In genomic region chrY:7275019-7275418, GRCh38 we compare ENCODE assay signal across 11 cellular contexts.
A peak's percentile ranks its signal among the peaks of the same experiment; 100 is the strongest.
DNase-seq lines count a peak whose midpoint lies in the region; ATAC-seq and TF ChIP-seq lines count a peak whose summit lies in the region.
"Had no signal": no experiment of that assay in that cellular context is flagged by ENCODE, and none has a peak within 500 bp of the region (broad histone marks: within the 10 kb centered on the region; RNA-seq: fewer than 3 reads in every experiment).

No MANE protein-coding gene starts in this region.

- H3K4me2 ChIP-seq in GM23248 (ENCODE audit: unreplicated experiment) (peak overlapping the region; percentile 85), mesenchymal stem cell (ENCODE audit: low read length, poor library complexity, severe bottlenecking) (peak overlapping the region; percentile 68)

- no peak for TF ChIP-seq CTCF in AG04450 (IDR thresholded peaks at IDR 0.05; ENCODE audit: low read depth, low read length)

- 0 out of 2 replicates have a peak, but pooled peaks cover 8% of the 10 kb centered on the region for H3F3A ChIP-seq in GM23248 (ENCODE audit: insufficient read depth)

- in situ Hi-C loops in GM23248 (cut with MboI), result no loop called here

- H3K4ac ChIP-seq in mesenchymal stem cell (ENCODE audit: low read depth in 1 of 2, low read length in 2 of 2), result no peak overlapping the region

- H3K14ac ChIP-seq in mesenchymal stem cell (ENCODE audit: low read length in 2 of 2), result no peak overlapping the region

- no peak overlapping the region for H2AK5ac ChIP-seq in mesenchymal stem cell (ENCODE audit: low read length, severe bottlenecking)

- H3K36me3 ChIP-seq in GM23248 (ENCODE audit: low read depth) (no peaks in the 10 kb centered on the region), mesenchymal stem cell (ENCODE audit: control insufficient read depth in 1 of 2, insufficient read depth in 2 of 2, low read depth in 1 of 2, low read length in 2 of 2) (no peaks in the 10 kb centered on the region)
- H3K36me3 ChIP-seq: thyroid gland had no signal

- H3K36me3 Mint-ChIP-seq in activated naive CD8-positive, alpha-beta T cell treated with anti-CD3 and anti-CD28 coated beads for 36 hours, result peaks cover 31% of the 10 kb centered on the region
- H3K36me3 Mint-ChIP-seq: naive B cell had no signal

- H3K4me1 ChIP-seq in GM23248 (ENCODE audit: insufficient read depth) (peaks cover 18% of the 10 kb centered on the region), mesenchymal stem cell (ENCODE audit: control insufficient read depth, insufficient read depth, low read depth, low read length) (peaks cover 3% of the 10 kb centered on the region)
- H3K4me1 ChIP-seq: thyroid gland had no signal

- H3K79me2 ChIP-seq in GM23248 (ENCODE audit: insufficient read depth), result peaks cover 55% of the 10 kb centered on the region

- no peak overlapping the region for H2BK15ac ChIP-seq in mesenchymal stem cell (ENCODE audit: low read depth, poor library complexity, severe bottlenecking)

- no peak for ATAC-seq in GM21529 (IDR thresholded peaks at IDR 0.05; ENCODE audit: unreplicated experiment)
- ATAC-seq in GM19455 (IDR thresholded peaks at IDR 0.05; ENCODE audit: unreplicated experiment), result no peak
- no peak for ATAC-seq in HG03439 (IDR thresholded peaks at IDR 0.05; ENCODE audit: unreplicated experiment)

- peak overlapping the region; percentile 82 for H3K9ac ChIP-seq in GM23248
- H3K9ac ChIP-seq in mesenchymal stem cell (ENCODE audit: low read length), result no peak overlapping the region

- H3K9me3 ChIP-seq in AG04450 (ENCODE audit: control insufficient read depth, insufficient read depth, low read length), result no peaks in the 10 kb centered on the region
- H3K9me3 ChIP-seq in GM23248 (ENCODE audit: low read depth), result no peaks in the 10 kb centered on the region
- no peaks in the 10 kb centered on the region for H3K9me3 ChIP-seq in mesenchymal stem cell (ENCODE audit: control insufficient read depth, low read length)
- H3K9me3 ChIP-seq: thyroid gland had no signal

- H4K20me1 ChIP-seq in GM23248 (ENCODE audit: insufficient read depth), result no peaks in the 10 kb centered on the region

- H3K79me1 ChIP-seq in mesenchymal stem cell (replicated peaks; ENCODE audit: low read length, poor library complexity, severe bottlenecking), result no peaks in the 10 kb centered on the region

- H2BK12ac ChIP-seq in mesenchymal stem cell (ENCODE audit: low read length in 2 of 2), result no peak overlapping the region

- H3K4me3 Mint-ChIP-seq in activated naive CD8-positive, alpha-beta T cell treated with anti-CD3 and anti-CD28 coated beads for 36 hours, result peak overlapping the region; percentile 95

- no peaks in the 10 kb centered on the region for H3K9me2 ChIP-seq in GM23248 (ENCODE audit: insufficient read depth)

- peak overlapping the region in 1 of 2 experiments; percentile 90 for H3K18ac ChIP-seq in mesenchymal stem cell (ENCODE audit: low read depth in 1 of 2, low read length in 2 of 2)

- H3K27ac Mint-ChIP-seq in activated naive CD8-positive, alpha-beta T cell treated with anti-CD3 and anti-CD28 coated beads for 36 hours, result peak overlapping the region; percentile 96

- H4K91ac ChIP-seq in mesenchymal stem cell (ENCODE audit: low read length), result no peak overlapping the region

- WGBS in GM23248 (ENCODE audit: low coverage in 1 of 2, low lambda C conversion rate in 2 of 2, missing lambda C conversion rate in 2 of 2), 2 experiments, result 0 to 1% methylated on average over 15 to 16 of the region's 18 CpGs
- WGBS in mesenchymal stem cell, result 1% methylated on average over 16 of the region's 18 CpGs

- no peaks in the 10 kb centered on the region for H3K27me3 Mint-ChIP-seq in activated naive CD8-positive, alpha-beta T cell treated with anti-CD3 and anti-CD28 coated beads for 36 hours
- H3K27me3 Mint-ChIP-seq: naive B cell had no signal

- H3K4me1 Mint-ChIP-seq in activated naive CD8-positive, alpha-beta T cell treated with anti-CD3 and anti-CD28 coated beads for 36 hours, result peaks cover 25% of the 10 kb centered on the region

- H2BK5ac ChIP-seq in mesenchymal stem cell (ENCODE audit: low read depth, low read length, poor library complexity, severe bottlenecking), result no peak overlapping the region

- no peak overlapping the region for H3K23ac ChIP-seq in mesenchymal stem cell (ENCODE audit: low read length in 2 of 2)

- H3K9me3 Mint-ChIP-seq in activated naive CD8-positive, alpha-beta T cell treated with anti-CD3 and anti-CD28 coated beads for 36 hours, result no peaks in the 10 kb centered on the region
- H3K9me3 Mint-ChIP-seq: naive B cell had no signal

- H3K27ac ChIP-seq in AG04450 (ENCODE audit: low read depth, low read length) (no peak overlapping the region), GM23248 (peak overlapping the region; percentile 79), mesenchymal stem cell (ENCODE audit: low read length, poor library complexity, severe bottlenecking) (no peak overlapping the region)

- POLR2A ChIA-PET in AG04450 (lab: Yijun Ruan, JAX), result no interaction called here

- peak overlapping the region; percentile 59 for H3K4me3 ChIP-seq in AG04450 (ENCODE audit: low read depth, low read length)
- H3K4me3 ChIP-seq in GM23248, result peak overlapping the region; percentile 79
- H3K4me3 ChIP-seq in mesenchymal stem cell (ENCODE audit: insufficient read depth in 1 of 2, low read depth in 1 of 2, low read length in 2 of 2), result peak overlapping the region in 1 of 2 experiments; percentile 72

- H3K27me3 ChIP-seq in AG04450 (ENCODE audit: control insufficient read depth, insufficient read depth, low read length) (no peaks in the 10 kb centered on the region), GM23248 (replicated peaks; ENCODE audit: insufficient read depth) (no peaks in the 10 kb centered on the region), mesenchymal stem cell (ENCODE audit: control insufficient read depth in 1 of 2, insufficient read depth in 1 of 2, low read length in 2 of 2) (no peaks in the 10 kb centered on the region)
- H3K27me3 ChIP-seq: thyroid gland had no signal

- DNase-seq in AG04450 (ENCODE audit: low read depth, low spot score) (no peak), GM23248 (peak; percentile 29), mesenchymal stem cell (peak; percentile 21), mesenteric fat pad (ENCODE audit: low spot score) (no peak)
- DNase-seq in activated naive CD8-positive, alpha-beta T cell treated with anti-CD3 and anti-CD28 coated beads for 36 hours, result no peak
- DNase-seq: naive B cell; stimulated activated CD4-positive, alpha-beta T cell treated with anti-CD3 and anti-CD28 coated beads, Interleukin-1b, Interleukin-23, amount 100 ng/mL, for 48 hours had no signal

- CTCF ChIA-PET in AG04450 (lab: Charles Lee), result no interaction called here

- H4K8ac ChIP-seq in mesenchymal stem cell (ENCODE audit: low read length), result no peak overlapping the region

- H2AFZ ChIP-seq in GM23248 (no peak overlapping the region), mesenchymal stem cell (ENCODE audit: low read depth, low read length) (no peak overlapping the region)

- H2BK120ac ChIP-seq in mesenchymal stem cell (ENCODE audit: low read depth, low read length), result no peak overlapping the region

Comparison
In these comparisons a context has a peak if more than half of its experiments do, and no peak if none do; other contexts are left out.
1. DNase-seq: peak in GM23248 (single experiment) and mesenchymal stem cell (single experiment); none in AG04450 (single experiment), activated naive CD8-positive, alpha-beta T cell treated with anti-CD3 and anti-CD28 coated beads for 36 hours (single experiment) and mesenteric fat pad (single experiment).